Comparison of ENCODE assay signal across 21 cellular contexts in the genomic region with DNA sequence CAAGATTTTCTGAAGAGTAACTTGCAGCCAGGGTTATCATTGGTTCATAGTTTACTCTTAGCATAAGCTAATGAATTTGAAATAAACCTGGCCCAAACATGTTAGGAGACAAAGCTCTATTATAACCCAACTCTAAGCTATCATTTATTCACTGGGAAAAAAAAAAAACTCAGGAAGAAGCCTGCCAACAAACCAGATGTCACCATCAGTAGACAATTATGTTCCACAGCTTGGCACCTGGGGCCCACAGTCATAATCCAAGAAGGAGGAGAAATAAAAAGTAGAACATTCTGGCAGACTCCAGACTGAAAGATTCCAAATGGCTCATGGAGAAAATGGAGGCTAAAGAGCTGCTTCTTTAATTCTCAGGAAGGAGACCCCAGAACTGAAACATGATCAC.
"Had no signal": no experiment of that assay in that cellular context is flagged by ENCODE, and none has a peak within 500 bp of the region (broad histone marks: within the 10 kb centered on the region; RNA-seq: fewer than 3 reads in every experiment).

No MANE protein-coding gene starts in this region.

- H3K4me3 Mint-ChIP-seq: immature natural killer cell; memory B cell; natural killer cell; stimulated activated effector memory CD8-positive, alpha-beta T cell treated with anti-CD3 and anti-CD28 coated beads, Interleukin-12 subunit alpha, Interleukin-12 subunit beta, amount 100 ng/mL, for 72 hours had no signal

- H3K27ac Mint-ChIP-seq: immature natural killer cell; memory B cell; natural killer cell; stimulated activated effector memory CD8-positive, alpha-beta T cell treated with anti-CD3 and anti-CD28 coated beads, Interleukin-12 subunit alpha, Interleukin-12 subunit beta, amount 100 ng/mL, for 72 hours had no signal

- ATAC-seq: left lobe of liver; natural killer cell; psoas muscle; right cardiac atrium; stimulated activated effector memory CD8-positive, alpha-beta T cell treated with anti-CD3 and anti-CD28 coated beads, Interleukin-12 subunit alpha, Interleukin-12 subunit beta, amount 100 ng/mL, for 72 hours had no signal

- H3K4me1 Mint-ChIP-seq: immature natural killer cell; natural killer cell; stimulated activated effector memory CD8-positive, alpha-beta T cell treated with anti-CD3 and anti-CD28 coated beads, Interleukin-12 subunit alpha, Interleukin-12 subunit beta, amount 100 ng/mL, for 72 hours had no signal

- DNase-seq: dorsolateral prefrontal cortex; effector CD4-positive, alpha-beta T cell; hypothalamus; immature natural killer cell; natural killer cell; occipital lobe; ovary; posterior cingulate gyrus; psoas muscle; right cardiac atrium; sigmoid colon; stimulated activated CD4-positive, alpha-beta T cell treated with anti-CD3 and anti-CD28 coated beads, Interleukin-2, amount 100 ng/mL, for 24 hours; stimulated activated CD4-positive, alpha-beta T cell treated with anti-CD3 and anti-CD28 coated beads, Interleukin-4, amount 100 ng/mL, for 24 hours; stimulated activated naive CD4-positive, alpha-beta T cell treated with Interleukin-2 at 50 U/mL for 16 hours; stomach; thyroid gland; trophoblast cell had no signal

- H3K36me3 Mint-ChIP-seq: immature natural killer cell; memory B cell; natural killer cell; stimulated activated effector memory CD8-positive, alpha-beta T cell treated with anti-CD3 and anti-CD28 coated beads, Interleukin-12 subunit alpha, Interleukin-12 subunit beta, amount 100 ng/mL, for 72 hours had no signal

- H3K27ac ChIP-seq: dorsolateral prefrontal cortex, ovary, psoas muscle, sigmoid colon, stomach, thyroid gland, vagina had no signal

- H3K9me3 Mint-ChIP-seq: memory B cell had no signal
